Comparison of ENCODE assay signal across 7 cellular contexts in the genomic region with DNA sequence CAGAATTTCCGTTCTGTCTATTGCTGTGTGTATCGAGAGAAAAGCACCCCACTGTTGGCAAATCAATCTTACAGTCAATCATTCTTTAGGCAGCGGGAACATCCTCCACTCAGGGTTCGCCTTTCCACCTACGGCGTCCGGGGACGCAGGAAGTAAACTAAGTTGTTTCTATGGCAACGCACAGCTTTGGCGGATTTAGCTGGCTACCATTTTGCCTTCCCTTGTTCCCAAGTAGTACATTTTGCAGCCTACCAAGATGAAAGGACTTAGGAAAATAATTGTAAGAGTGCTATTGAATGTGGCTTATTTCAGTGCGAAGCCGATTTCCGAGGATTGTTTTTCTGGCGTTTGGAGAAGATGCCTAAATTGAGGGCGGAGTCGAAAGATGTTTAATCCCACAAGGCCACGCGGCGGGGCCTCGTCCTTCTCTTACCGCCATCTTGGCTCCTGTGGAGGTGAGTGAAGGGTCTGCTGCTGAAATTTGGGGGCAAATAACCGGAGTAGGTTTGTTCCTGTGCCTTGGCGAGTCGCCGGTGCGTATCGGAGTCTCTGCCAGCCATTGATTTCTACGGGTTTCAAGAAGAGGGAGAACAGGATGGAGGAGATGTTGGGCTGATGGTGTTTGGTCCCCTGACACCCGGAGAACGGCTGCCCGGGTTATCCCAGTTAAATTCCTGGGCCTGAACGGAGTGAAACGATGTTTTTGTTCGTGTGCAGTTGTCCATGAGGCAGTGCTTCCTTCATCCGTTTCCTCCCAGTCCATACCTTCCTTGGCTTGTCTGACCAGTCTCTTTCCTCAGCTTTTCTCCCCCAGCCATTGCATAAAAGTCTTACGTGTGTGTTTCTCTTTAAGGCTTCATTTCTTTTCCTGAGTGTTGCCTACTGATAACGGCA.
DNase-seq lines count a peak whose midpoint lies in the region; ATAC-seq lines count a peak whose summit lies in the region.

RPL35A (plus strand) TSS at position 424 of the 894 bp plus-strand sequence. CDS start 778 bp downstream, outside the sequence.

- peak; percentile 83 for ATAC-seq in GM18508 (IDR thresholded peaks at IDR 0.05; ENCODE audit: insufficient read depth, unreplicated experiment)
- peak; percentile 82 for ATAC-seq in HG03025 (IDR thresholded peaks at IDR 0.05; ENCODE audit: low FRiP score, unreplicated experiment)

- peak; percentile 97 to 99 for DNase-seq in NCI-H2081 (lab: John Stamatoyannopoulos, UW)
- peak; percentile 77 for DNase-seq in T1000 (lab: John Stamatoyannopoulos, UW)
- peak; percentile 95 for DNase-seq in astrocyte of the hippocampus (ENCODE audit: low read depth, low spot score)
- peak; percentile 81 to 94 for DNase-seq in hippocampal formation (lab: John Stamatoyannopoulos, UW)
- peak; percentile 99 for DNase-seq in retina

Comparison
In these comparisons a context has a peak if more than half of its experiments do, and no peak if none do; other contexts are left out.
1. Peak in every context shown above with its lines: DNase-seq and ATAC-seq.